18 cellular contexts compared by ENCODE assay signal in genomic region chr16:89525146-89525913, GRCh38. TPM values are rescaled to one million over a fixed set of nuclear protein-coding genes. Genes with fewer than 3 reads are reported as not detected.
DNase-seq lines count a peak whose midpoint lies in the region; ATAC-seq and TF ChIP-seq lines count a peak whose summit lies in the region.
"Had no signal": no experiment of that assay in that cellular context is flagged by ENCODE, and none has a peak within 500 bp of the region (broad histone marks: within the 10 kb centered on the region; RNA-seq: fewer than 3 reads in every experiment).

No MANE protein-coding gene starts in this region.

- peaks cover 96% of the 10 kb centered on the region for H3K36me3 Mint-ChIP-seq in stimulated activated effector memory CD8-positive, alpha-beta T cell treated with anti-CD3 and anti-CD28 coated beads, Interleukin-12 subunit alpha, Interleukin-12 subunit beta, amount 100 ng/mL, for 72 hours

- peak; percentile 68 for DNase-seq in MM.1S
- peak; percentile 61 for DNase-seq in Right ventricle myocardium superior
- no peak for DNase-seq in stimulated activated effector memory CD8-positive, alpha-beta T cell treated with anti-CD3 and anti-CD28 coated beads, Interleukin-12 subunit alpha, Interleukin-12 subunit beta, amount 100 ng/mL, for 72 hours (ENCODE audit: low spot score in 2 of 2)
- DNase-seq in stimulated activated CD4-positive, alpha-beta T cell treated with anti-CD3 and anti-CD28 coated beads, Interleukin-15, amount 100 ng/mL, for 24 hours, result no peak
- DNase-seq: activated naive CD4-positive, alpha-beta T cell treated with anti-CD3 and anti-CD28 coated beads, Interleukin-2, amount 50 U/mL, for 16 hours; AML-193; MG63; NCI-H2029 treated with DMSO at 0.1 percent for 48 hours; NCI-H524 treated with DMSO at 0.1 percent for 48 hours; pancreas; small intestine; stimulated activated CD4-positive, alpha-beta T cell treated with anti-CD3 and anti-CD28 coated beads, Interleukin-4, amount 100 ng/mL, for 4 hours; stimulated activated CD8-positive, alpha-beta memory T cell treated with anti-CD3 and anti-CD28 coated beads, Interleukin-4, amount 100 ng/mL, for 48 hours had no signal

- intact Hi-C loops in Right ventricle myocardium superior (cut with DNase I), result no loop called here

- no peaks in the 10 kb centered on the region for H3K4me1 Mint-ChIP-seq in stimulated activated effector memory CD8-positive, alpha-beta T cell treated with anti-CD3 and anti-CD28 coated beads, Interleukin-12 subunit alpha, Interleukin-12 subunit beta, amount 100 ng/mL, for 72 hours

- no peaks in the 10 kb centered on the region for H3K9me3 ChIP-seq in MM.1S (replicated peaks; ENCODE audit: insufficient read depth, low read length)
- H3K9me3 ChIP-seq: MG63, pancreas, suprapubic skin had no signal

- TF ChIP-seq CTCF in GM12874 (IDR thresholded peaks at IDR 0.05; ENCODE audit: insufficient read depth, low read depth, low read length) (peak; percentile 39), MM.1S (IDR thresholded peaks at IDR 0.05; ENCODE audit: low read length) (peak; percentile 56)

- no peaks in the 10 kb centered on the region for H3K36me3 ChIP-seq in MM.1S (replicated peaks; ENCODE audit: insufficient read depth, low read length)

- H3K9me2 ChIP-seq in MM.1S (replicated peaks; ENCODE audit: insufficient read depth, low read length), result no peaks in the 10 kb centered on the region

- H3K27me3 ChIP-seq in MM.1S (replicated peaks; ENCODE audit: insufficient read depth, low read length), result no peaks in the 10 kb centered on the region
- H3K27me3 ChIP-seq: MG63, pancreas, suprapubic skin had no signal

- peak overlapping the region; percentile 100 for H3K27ac ChIP-seq in MM.1S (ENCODE audit: low read length)
- H3K27ac ChIP-seq: coronary artery, pancreas, suprapubic skin had no signal

- H2AFZ ChIP-seq in MM.1S (ENCODE audit: low read length), result no peak overlapping the region

- peak overlapping the region; percentile 47; the same call in 1 of the 2 replicates for H3K4me3 ChIP-seq in MM.1S (ENCODE audit: low read length)
- H3K4me3 ChIP-seq: coronary artery, MG63, pancreas, suprapubic skin had no signal

- peaks cover 19% of the 10 kb centered on the region for H3F3A ChIP-seq in MM.1S (ENCODE audit: insufficient read depth, low read length)

- H3K27ac Mint-ChIP-seq in stimulated activated effector memory CD8-positive, alpha-beta T cell treated with anti-CD3 and anti-CD28 coated beads, Interleukin-12 subunit alpha, Interleukin-12 subunit beta, amount 100 ng/mL, for 72 hours, result peak overlapping the region; percentile 23

- H3K9me3 Mint-ChIP-seq in stimulated activated effector memory CD8-positive, alpha-beta T cell treated with anti-CD3 and anti-CD28 coated beads, Interleukin-12 subunit alpha, Interleukin-12 subunit beta, amount 100 ng/mL, for 72 hours, result no peaks in the 10 kb centered on the region

- H3K4me1 ChIP-seq in MM.1S (ENCODE audit: low read length), result peaks cover 19% of the 10 kb centered on the region
- H3K4me1 ChIP-seq: pancreas, suprapubic skin had no signal

- H3K4me3 Mint-ChIP-seq in stimulated activated effector memory CD8-positive, alpha-beta T cell treated with anti-CD3 and anti-CD28 coated beads, Interleukin-12 subunit alpha, Interleukin-12 subunit beta, amount 100 ng/mL, for 72 hours, result no peak overlapping the region

- ATAC-seq in Right ventricle myocardium superior (ENCODE audit: poor library complexity) (peak; percentile 84), GM18498 (IDR thresholded peaks at IDR 0.05; ENCODE audit: unreplicated experiment) (no peak), HG02885 (IDR thresholded peaks at IDR 0.05; ENCODE audit: poor library complexity, unreplicated experiment) (no peak)
- no peak for ATAC-seq in stimulated activated effector memory CD8-positive, alpha-beta T cell treated with anti-CD3 and anti-CD28 coated beads, Interleukin-12 subunit alpha, Interleukin-12 subunit beta, amount 100 ng/mL, for 72 hours
- ATAC-seq: pancreas had no signal

- no peaks in the 10 kb centered on the region for H4K20me1 ChIP-seq in MM.1S (ENCODE audit: insufficient read depth, low read length)

- peaks cover 18% of the 10 kb centered on the region for H3K79me2 ChIP-seq in MM.1S (ENCODE audit: low read length)

- peak overlapping the region; percentile 64 for H3K9ac ChIP-seq in MM.1S (ENCODE audit: low read length)

- H3K4me2 ChIP-seq in MM.1S (ENCODE audit: low read depth, low read length), result peak overlapping the region; percentile 93

RNA-seq across cellular contexts. Expression of gene SPG7, which starts 17.1 kb away (rescaled TPM):
- 108 TPM for total RNA-seq in Right ventricle myocardium superior

RNA-seq across cellular contexts. Expression of gene ANKRD11, which starts 35.0 kb away (rescaled TPM):
- total RNA-seq in Right ventricle myocardium superior, result 64.9 TPM

RNA-seq across cellular contexts. Expression of gene RPL13, which starts 35.2 kb away (rescaled TPM):
- 1,044 TPM for total RNA-seq in Right ventricle myocardium superior

RNA-seq across cellular contexts. Expression of gene CPNE7, which starts 50.2 kb away (rescaled TPM):
- not detected for total RNA-seq in Right ventricle myocardium superior

Comparison
In these comparisons a context has a peak if more than half of its experiments do, and no peak if none do; other contexts are left out.
1. DNase-seq: peak in MM.1S (single experiment) and Right ventricle myocardium superior (single experiment); none in stimulated activated effector memory CD8-positive, alpha-beta T cell treated with anti-CD3 and anti-CD28 coated beads, Interleukin-12 subunit alpha, Interleukin-12 subunit beta, amount 100 ng/mL, for 72 hours (0 of 2) and stimulated activated CD4-positive, alpha-beta T cell treated with anti-CD3 and anti-CD28 coated beads, Interleukin-15, amount 100 ng/mL, for 24 hours (single experiment).